Comparison of ENCODE assay signal across 21 cellular contexts in the genomic region with DNA sequence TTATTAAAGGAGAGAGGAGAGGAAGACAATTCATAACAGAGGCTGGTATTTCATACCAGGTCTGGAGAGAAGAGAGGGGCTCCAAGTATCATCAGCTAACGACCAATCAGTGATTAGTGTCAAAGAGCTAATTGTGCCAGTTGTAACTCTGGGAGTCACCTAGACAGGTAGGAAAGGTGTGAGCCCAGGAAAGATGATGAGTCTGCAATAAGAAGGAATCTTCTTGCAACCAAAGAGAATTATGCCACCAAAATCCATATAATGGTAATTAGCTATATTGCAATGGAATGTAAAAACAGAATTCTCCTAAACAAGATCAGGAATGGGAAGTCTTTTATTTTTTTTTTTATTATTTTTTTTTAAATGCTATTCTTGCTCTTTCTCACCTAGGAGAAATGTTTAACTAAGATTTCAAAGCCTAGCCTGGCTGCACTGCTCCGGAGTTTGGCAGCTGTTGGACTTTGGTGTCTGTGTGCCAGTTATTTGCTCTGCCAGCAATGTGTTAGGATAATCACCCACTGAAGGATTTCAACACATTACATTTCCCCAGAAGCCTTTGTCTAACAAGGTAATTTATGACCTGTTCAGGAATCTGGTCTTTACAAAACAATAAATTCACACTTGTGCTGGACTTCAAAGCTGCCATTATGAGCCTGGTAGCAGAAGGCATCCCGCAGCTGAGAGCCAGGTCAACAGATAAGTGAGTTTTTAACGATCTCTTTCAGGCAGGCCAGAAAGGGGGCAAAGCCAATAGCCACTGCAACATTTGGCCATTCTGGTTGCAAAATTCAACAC.
DNase-seq lines count a peak whose midpoint lies in the region; ATAC-seq and TF ChIP-seq lines count a peak whose summit lies in the region.
"Had no signal": no experiment of that assay in that cellular context is flagged by ENCODE, and none has a peak within 500 bp of the region (broad histone marks: within the 10 kb centered on the region; RNA-seq: fewer than 3 reads in every experiment).

No MANE protein-coding gene starts in this region.

- TF ChIP-seq CTCF in colonic mucosa (IDR thresholded peaks at IDR 0.05) (no peak), omental fat pad (IDR thresholded peaks at IDR 0.05) (no peak), mesothelial cell of epicardium (IDR thresholded peaks at IDR 0.05; ENCODE audit: unreplicated experiment) (no peak)

- DNase-seq in G401 (ENCODE audit: low spot score) (peak; percentile 3), NCI-H2227 (lab: John Stamatoyannopoulos, UW; ENCODE audit: unreplicated experiment) (peak; percentile 72), colonic mucosa (peak; percentile 31), omental fat pad (ENCODE audit: low spot score) (no peak), SK-N-DZ (ENCODE audit: low spot score) (no peak), mesothelial cell of epicardium (ENCODE audit: low spot score in 2 of 2, unreplicated experiment in 2 of 2) (no peak)
- DNase-seq: activated CD4-positive, alpha-beta T cell treated with anti-CD3 and anti-CD28 coated beads, Interleukin-2, amount 10 ng/mL, durations not matched to agents 24 days and 14 days; activated T-cell treated with anti-CD3 and anti-CD28 coated beads, Interleukin-2, amount 50 U/mL, for 1 hour; effector CD4-positive, alpha-beta T cell; foreskin keratinocyte; NCI-H187; SIG-M5; upper lobe of right lung had no signal

- no peak overlapping the region for H3K9ac ChIP-seq in colonic mucosa (ENCODE audit: low read depth in 2 of 2, low read length in 2 of 2)
- H3K9ac ChIP-seq: BLaER1 had no signal

- H3K27ac ChIP-seq in colonic mucosa = no peak overlapping the region
- H3K27ac ChIP-seq: BLaER1, cardiac muscle cell, foreskin keratinocyte, upper lobe of right lung had no signal

- H3K4me3 ChIP-seq in colonic mucosa = no peak overlapping the region
- H3K4me3 ChIP-seq: BLaER1, cardiac muscle cell, K562, upper lobe of right lung had no signal

- no peak overlapping the region for H3K27ac Mint-ChIP-seq in mesothelial cell of epicardium
- H3K27ac Mint-ChIP-seq: activated CD4-positive, alpha-beta T cell treated with anti-CD3 and anti-CD28 coated beads, Interleukin-2, amount 10 ng/mL, durations not matched to agents 24 days and 14 days; activated naive CD8-positive, alpha-beta T cell; memory B cell; stimulated activated memory B cell treated with anti-CD40 and anti-IgM and Interleukin-4, amounts not matched to agents 10 μg/mL and 1 μg/mL and 100 μg/mL, for 72 hours had no signal

- no peaks in the 10 kb centered on the region for H3K9me3 ChIP-seq in colonic mucosa
- H3K9me3 ChIP-seq: upper lobe of right lung had no signal

- no peaks in the 10 kb centered on the region for H3K27me3 ChIP-seq in colonic mucosa
- H3K27me3 ChIP-seq: BLaER1, cardiac muscle cell, foreskin keratinocyte, upper lobe of right lung had no signal

- ATAC-seq in omental fat pad (ENCODE audit: low FRiP score) = peak; percentile 55
- ATAC-seq in GM21825 (IDR thresholded peaks at IDR 0.05; ENCODE audit: unreplicated experiment) = no peak
- ATAC-seq in GM21381 (IDR thresholded peaks at IDR 0.05; ENCODE audit: unreplicated experiment) = no peak
- ATAC-seq: foreskin keratinocyte; K562; stimulated activated memory B cell treated with anti-CD40 and anti-IgM and Interleukin-4, amounts not matched to agents 10 μg/mL and 1 μg/mL and 100 μg/mL, for 72 hours; upper lobe of right lung had no signal

- H3K36me3 ChIP-seq in colonic mucosa = no peaks in the 10 kb centered on the region
- H3K36me3 ChIP-seq: BLaER1, cardiac muscle cell, upper lobe of right lung had no signal

- intact Hi-C loops in colonic mucosa (cut with DNase I) = no loop called here

- H3K4me3 Mint-ChIP-seq in mesothelial cell of epicardium = no peak overlapping the region
- H3K4me3 Mint-ChIP-seq: activated CD4-positive, alpha-beta T cell treated with anti-CD3 and anti-CD28 coated beads, Interleukin-2, amount 10 ng/mL, durations not matched to agents 24 days and 14 days; activated naive CD8-positive, alpha-beta T cell; memory B cell; stimulated activated memory B cell treated with anti-CD40 and anti-IgM and Interleukin-4, amounts not matched to agents 10 μg/mL and 1 μg/mL and 100 μg/mL, for 72 hours had no signal

- H3K4me1 Mint-ChIP-seq in mesothelial cell of epicardium = peaks cover 27% of the 10 kb centered on the region
- H3K4me1 Mint-ChIP-seq: activated CD4-positive, alpha-beta T cell treated with anti-CD3 and anti-CD28 coated beads, Interleukin-2, amount 10 ng/mL, durations not matched to agents 24 days and 14 days; memory B cell; stimulated activated memory B cell treated with anti-CD40 and anti-IgM and Interleukin-4, amounts not matched to agents 10 μg/mL and 1 μg/mL and 100 μg/mL, for 72 hours had no signal

- no peaks in the 10 kb centered on the region for H3K4me1 ChIP-seq in colonic mucosa

- H3K9me3 Mint-ChIP-seq in mesothelial cell of epicardium = peaks cover 16% of the 10 kb centered on the region
- H3K9me3 Mint-ChIP-seq: activated CD4-positive, alpha-beta T cell treated with anti-CD3 and anti-CD28 coated beads, Interleukin-2, amount 10 ng/mL, durations not matched to agents 24 days and 14 days; stimulated activated memory B cell treated with anti-CD40 and anti-IgM and Interleukin-4, amounts not matched to agents 10 μg/mL and 1 μg/mL and 100 μg/mL, for 72 hours had no signal

- H3K36me3 Mint-ChIP-seq in mesothelial cell of epicardium = no peaks in the 10 kb centered on the region
- H3K36me3 Mint-ChIP-seq: activated naive CD8-positive, alpha-beta T cell; memory B cell; stimulated activated memory B cell treated with anti-CD40 and anti-IgM and Interleukin-4, amounts not matched to agents 10 μg/mL and 1 μg/mL and 100 μg/mL, for 72 hours had no signal

- H3K27me3 Mint-ChIP-seq in mesothelial cell of epicardium (ENCODE audit: low read depth) = peaks cover 22% of the 10 kb centered on the region

- in situ Hi-C loops in G401 (cut with HindIII; ENCODE audit: low sequenced_read_pairs) = no loop called here

Comparison
In these comparisons a context has a peak if more than half of its experiments do, and no peak if none do; other contexts are left out.
1. DNase-seq: peak in G401 (single experiment), NCI-H2227 (single experiment) and colonic mucosa (single experiment); none in omental fat pad (single experiment), SK-N-DZ (single experiment) and mesothelial cell of epicardium (0 of 2).